22 cellular contexts compared by ENCODE assay signal in the genomic region with DNA sequence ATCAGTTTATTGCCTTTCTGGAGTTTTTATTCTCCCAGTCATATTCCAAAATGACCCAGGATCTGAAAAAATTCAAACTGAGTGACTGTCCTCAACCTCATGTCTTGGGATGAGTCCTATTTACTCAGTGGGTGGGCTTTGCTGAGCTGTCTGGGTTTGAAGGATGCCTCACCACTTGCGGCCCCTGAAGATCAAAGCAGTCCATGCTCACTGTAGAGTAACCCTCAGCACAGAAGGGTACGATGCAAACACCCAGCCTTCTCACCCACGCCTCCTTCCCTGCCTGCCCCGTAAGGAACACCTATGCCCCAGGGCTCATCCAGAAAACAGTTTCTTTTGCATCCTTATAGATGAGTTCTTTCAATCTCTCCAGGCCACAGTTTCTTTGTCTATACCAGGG. TPM values are rescaled to one million over a fixed set of nuclear protein-coding genes. Genes with fewer than 3 reads are reported as not detected.
DNase-seq lines count a peak whose midpoint lies in the region; ATAC-seq, FAIRE-seq and TF ChIP-seq lines count a peak whose summit lies in the region.
"Had no signal": no experiment of that assay in that cellular context is flagged by ENCODE, and none has a peak within 500 bp of the region (broad histone marks: within the 10 kb centered on the region; RNA-seq: fewer than 3 reads in every experiment).

No MANE protein-coding gene starts in this region.

- DNase-seq in HepG2 (ENCODE audit: low spot score) = peak; percentile 20
- DNase-seq in right lobe of liver = no peak
- peak; percentile 10 for DNase-seq in RKO (ENCODE audit: low spot score)
- peak; percentile 46 for DNase-seq in bronchial epithelial cell (ENCODE audit: low read depth)
- DNase-seq in NCI-H345 treated with DMSO at 0.1 percent for 48 hours (lab: John Stamatoyannopoulos, UW; ENCODE audit: unreplicated experiment) = no peak
- DNase-seq in mesendoderm = no peak
- DNase-seq: Calu3; CD8-positive, alpha-beta memory T cell; EL; Kasumi-1; NCI-H1417; NCI-H1694 treated with DMSO at 0.1 percent for 48 hours; NCI-H2081 treated with DMSO at 0.1 percent for 48 hours; NCI-H2171 treated with DMSO at 0.1 percent for 48 hours; NCI-H446; NCI-H526 treated with DMSO at 0.1 percent for 48 hours; PC-9; SJCRH30 had no signal

- H3K4me2 ChIP-seq in HepG2 (ENCODE audit: low read depth, low read length) (no peak overlapping the region), mesendoderm (ENCODE audit: low read length) (no peak overlapping the region)
- H3K4me2 ChIP-seq: PC-9 had no signal

- H2AFZ ChIP-seq in HepG2 (ENCODE audit: low read length) = no peak overlapping the region
- H2AFZ ChIP-seq: PC-9 had no signal

- CTCF ChIA-PET in HepG2 (lab: Yijun Ruan, JAX; ENCODE audit: low intra/inter-chr PET ratio, low total read pairs) = no interaction called here

- TF ChIP-seq CTCF in HepG2 (CRISPR knock-in tag; IDR thresholded peaks at IDR 0.05) = no peak
- TF ChIP-seq CTCF in right lobe of liver (IDR thresholded peaks at IDR 0.05) = no peak
- no peak for TF ChIP-seq CTCF in bronchial epithelial cell (IDR thresholded peaks at IDR 0.05; ENCODE audit: insufficient read depth, low read length, severe bottlenecking)

- TF ChIP-seq POLR2A in HepG2 (IDR thresholded peaks at IDR 0.05; ENCODE audit: insufficient read depth in 1 of 2, low read depth in 2 of 2, low read length in 2 of 2) = no peak
- TF ChIP-seq POLR2A in right lobe of liver (IDR thresholded peaks at IDR 0.05) = no peak

- H3K27me3 ChIP-seq in HepG2 (ENCODE audit: control insufficient read depth in 1 of 2, insufficient read depth in 2 of 2, low read length in 2 of 2) (peaks cover 0 to 17% of the 10 kb centered on the region in 2 experiments; a peak in 2 of 5 replicates), right lobe of liver (no peaks in the 10 kb centered on the region), bronchial epithelial cell (ENCODE audit: control insufficient read depth, insufficient read depth, low read length) (no peaks in the 10 kb centered on the region), mesendoderm (ENCODE audit: insufficient read depth, low read length, poor library complexity) (no peaks in the 10 kb centered on the region)

- intact Hi-C loops in HepG2 (cut with micrococcal nuclease; ENCODE audit: unreplicated experiment) = no loop called here
- intact Hi-C loops in right lobe of liver (cut with DNase I) = no loop called here

- no peak overlapping the region for H3K23ac ChIP-seq in mesendoderm (ENCODE audit: low read length)

- H3K79me2 ChIP-seq in HepG2 (ENCODE audit: insufficient read depth, low read length) = no peaks in the 10 kb centered on the region
- H3K79me2 ChIP-seq in mesendoderm (ENCODE audit: control insufficient read depth, insufficient read depth, low read length) = no peaks in the 10 kb centered on the region

- no TSS peak for BruUV-seq in HepG2 (replicated peaks; lab: Mats Ljungman, UMichigan)

- H3K4me3 ChIP-seq in HepG2 (replicated peaks in 1 of 3; ENCODE audit: insufficient read depth in 1 of 3, low read depth in 2 of 3, low read length in 3 of 3) (no peak overlapping the region), right lobe of liver (no peak overlapping the region), bronchial epithelial cell (ENCODE audit: low read depth, low read length) (no peak overlapping the region), mesendoderm (ENCODE audit: low read length) (no peak overlapping the region)
- H3K4me3 ChIP-seq: PC-9, SJCRH30 had no signal

- no peak overlapping the region for H3K56ac ChIP-seq in mesendoderm (ENCODE audit: low read length)

- no peak for TF ChIP-seq RAD21 in HepG2 (CRISPR knock-in tag; IDR thresholded peaks at IDR 0.05)

- no peak overlapping the region for H2BK120ac ChIP-seq in mesendoderm (ENCODE audit: low read depth, low read length)

- FAIRE-seq in HepG2 (lab: Jason Lieb, UNC) = no peak
- FAIRE-seq in bronchial epithelial cell (lab: Jason Lieb, UNC) = no peak
- FAIRE-seq: H1 had no signal

- in situ Hi-C loops in HepG2 (cut with HindIII; ENCODE audit: extremely low pct_ligation_motif_present, low pct_unique_long_range_greater_than_20kb) = no loop called here

- H3K36me3 ChIP-seq in HepG2 (replicated peaks in 1 of 2; ENCODE audit: control insufficient read depth in 1 of 2, insufficient read depth in 2 of 2, low read length in 2 of 2) (no peaks in the 10 kb centered on the region), right lobe of liver (no peaks in the 10 kb centered on the region), bronchial epithelial cell (ENCODE audit: control insufficient read depth, insufficient read depth, low read length) (no peaks in the 10 kb centered on the region), mesendoderm (ENCODE audit: control insufficient read depth, insufficient read depth, low read length) (no peaks in the 10 kb centered on the region)
- H3K36me3 ChIP-seq: SJCRH30 had no signal

- WGBS in HepG2 (ENCODE audit: low lambda C conversion rate) = 0% methylated on average over 4 of the region's 4 CpGs
- WGBS in right lobe of liver (ENCODE audit: insufficient coverage, low coverage, low lambda C conversion rate, missing lambda C conversion rate) = 86% methylated on average over 1 of the region's 4 CpGs
- no CpG with 5 or more reads among the region's 4 CpGs for WGBS in mesendoderm (ENCODE audit: extremely low coverage, insufficient coverage, low lambda C conversion rate)

- no peak for ATAC-seq in HepG2
- ATAC-seq in right lobe of liver = no peak
- no peak for ATAC-seq in HG03108 (IDR thresholded peaks at IDR 0.05; ENCODE audit: unreplicated experiment)
- ATAC-seq in HG03159 (IDR thresholded peaks at IDR 0.05; ENCODE audit: unreplicated experiment) = no peak

- H3K4me1 ChIP-seq in HepG2 (ENCODE audit: insufficient read depth, low read length) (peaks cover 49% of the 10 kb centered on the region), right lobe of liver (no peaks in the 10 kb centered on the region), mesendoderm (ENCODE audit: control insufficient read depth, low read depth, low read length) (peaks cover 4% of the 10 kb centered on the region)
- H3K4me1 ChIP-seq: SJCRH30 had no signal

- H4K5ac ChIP-seq in mesendoderm (ENCODE audit: low read length) = no peak overlapping the region

- no peaks in the 10 kb centered on the region for H3K9me3 ChIP-seq in HepG2 (ENCODE audit: low read length)
- no peaks in the 10 kb centered on the region for H3K9me3 ChIP-seq in right lobe of liver
- H3K9me3 ChIP-seq: SJCRH30 had no signal

- H3K9ac ChIP-seq in HepG2 (ENCODE audit: insufficient read depth, low read depth, low read length) (no peak overlapping the region), mesendoderm (ENCODE audit: low read length) (no peak overlapping the region)

- no peak overlapping the region for H3K4ac ChIP-seq in mesendoderm (ENCODE audit: low read depth, low read length)

- TF ChIP-seq EP300 in HepG2 (IDR thresholded peaks at IDR 0.05; ENCODE audit: low read depth in 2 of 2, low read length in 2 of 2) = no peak
- TF ChIP-seq EP300 in HepG2 (CRISPR knock-in tag; IDR thresholded peaks at IDR 0.05; ENCODE audit: borderline replicate concordance) = no peak

- H4K20me1 ChIP-seq in HepG2 (ENCODE audit: insufficient read depth, low read length) = no peaks in the 10 kb centered on the region

- no peak overlapping the region for H2AK5ac ChIP-seq in mesendoderm (ENCODE audit: low read length)

- H2BK15ac ChIP-seq in mesendoderm (replicated peaks; ENCODE audit: low read depth) = no peak overlapping the region

- H3K27ac ChIP-seq in HepG2 (ENCODE audit: extremely low read length, insufficient read depth, low read length) = no peak overlapping the region
- H3K27ac ChIP-seq in right lobe of liver = no peak overlapping the region
- H3K27ac ChIP-seq in mesendoderm (ENCODE audit: low read depth, low read length) = no peak overlapping the region
- H3K27ac ChIP-seq: C4-2B, PC-9, SJCRH30 had no signal

- H4K8ac ChIP-seq in mesendoderm (ENCODE audit: low read depth, low read length) = no peak overlapping the region

- POLR2A ChIA-PET in HepG2 (lab: Yijun Ruan, JAX) = no interaction called here

- H2BK5ac ChIP-seq in mesendoderm (ENCODE audit: low read length) = no peak overlapping the region

- no peak overlapping the region for H3K18ac ChIP-seq in mesendoderm (ENCODE audit: low read length)

- no peaks in the 10 kb centered on the region for H3K79me1 ChIP-seq in mesendoderm (ENCODE audit: low read length)

TF ChIP-seq in HepG2, 621 proteins besides CTCF, POLR2A, EP300 and RAD21:
- 0 out of 2 replicates have a peak, but pooled peaks have one; percentile 31 for TF ChIP-seq FOSL2 (CRISPR knock-in tag; IDR thresholded peaks at IDR 0.05)
- no peak for TF ChIP-seq MED13 (CRISPR knock-in tag; IDR thresholded peaks at IDR 0.05)

RNA-seq across cellular contexts. Expression of gene GRB10, which starts 42.2 kb away (rescaled TPM):
- total RNA-seq in HepG2 (2016; rRNA removed; fragmentation: Illumina TruSeq; extraction: Trizol) (6.8 and 8.3 TPM in 2 replicates), right lobe of liver (10 to 100 TPM; 24.9 to 55.5 (median 40.0) TPM), bronchial epithelial cell (65.9 and 67.7 TPM in 2 replicates)
- 5.3 and 6.7 TPM in 2 replicates for total RNA-seq in HepG2 (2016; cell fraction: cytosol; rRNA removed; fragmentation: Illumina TruSeq; extraction: Trizol; ENCODE audit: low read depth)
- total RNA-seq in HepG2 (2016; cell fraction: insoluble cytoplasmic fraction; rRNA removed; fragmentation: Illumina TruSeq; extraction: Trizol) = 6.0 and 6.8 TPM in 2 replicates
- 5.8 and 7.2 TPM in 2 replicates for total RNA-seq in HepG2 (2016; cell fraction: membrane; rRNA removed; fragmentation: Illumina TruSeq; extraction: Trizol)
- total RNA-seq in HepG2 (2016; cell fraction: nucleus; rRNA removed; fragmentation: Illumina TruSeq; extraction: Trizol) = 9.6 and 9.8 TPM in 2 replicates
- polyA plus RNA-seq in HepG2 (2011; rRNA removed) = 4.0 and 5.6 TPM in 2 replicates
- polyA plus RNA-seq in HepG2 (2011; cell fraction: cytosol; rRNA removed) = 3.2 and 4.2 TPM in 2 replicates
- polyA plus RNA-seq in HepG2 (2011; cell fraction: nucleus; rRNA removed) = 10.8 and 14.7 TPM in 2 replicates
- 5.0 and 10.6 TPM in 2 replicates for polyA plus RNA-seq in HepG2 (2012)
- 2.0 and 2.5 TPM in 2 replicates for polyA plus RNA-seq in HepG2 (2016; cell fraction: cytosol; fragmentation: Illumina TruSeq; extraction: Trizol; ENCODE audit: low read depth)
- 5.9 and 7.3 TPM in 2 replicates for polyA plus RNA-seq in HepG2 (2016; cell fraction: insoluble cytoplasmic fraction; fragmentation: Illumina TruSeq; extraction: Trizol; ENCODE audit: low read depth)
- polyA plus RNA-seq in HepG2 (2016; cell fraction: membrane; fragmentation: Illumina TruSeq; extraction: Trizol; ENCODE audit: low read depth) = 3.6 and 4.4 TPM in 2 replicates
- 13.4 and 14.4 TPM in 2 replicates for polyA plus RNA-seq in HepG2 (2016; cell fraction: nucleus; fragmentation: Illumina TruSeq; extraction: Trizol; ENCODE audit: insufficient read depth, low read depth)
- 14.7 and 40.4 TPM in 2 replicates for polyA minus RNA-seq in HepG2 (2011; rRNA and poly(A)+ RNA removed; ENCODE audit: low replicate concordance)
- 7.3 and 9.2 TPM in 2 replicates for polyA minus RNA-seq in HepG2 (2011; cell fraction: cytosol; rRNA and poly(A)+ RNA removed)
- 26.9 and 31.1 TPM in 2 replicates for polyA minus RNA-seq in HepG2 (2011; cell fraction: nucleus; rRNA and poly(A)+ RNA removed)
- polyA plus RNA-seq in mesendoderm (2013, experiment 1 of 2) = 29.6 TPM
- polyA plus RNA-seq in mesendoderm (2013, experiment 2 of 2) = 29.5 TPM

Comparison
In these comparisons a context has a peak if more than half of its experiments do, and no peak if none do; other contexts are left out.
1. DNase-seq: peak in HepG2 (single experiment), RKO (single experiment) and bronchial epithelial cell (single experiment); none in right lobe of liver (0 of 3), NCI-H345 treated with DMSO at 0.1 percent for 48 hours (single experiment) and mesendoderm (single experiment).